22 cellular contexts compared by ENCODE assay signal in the genomic region with DNA sequence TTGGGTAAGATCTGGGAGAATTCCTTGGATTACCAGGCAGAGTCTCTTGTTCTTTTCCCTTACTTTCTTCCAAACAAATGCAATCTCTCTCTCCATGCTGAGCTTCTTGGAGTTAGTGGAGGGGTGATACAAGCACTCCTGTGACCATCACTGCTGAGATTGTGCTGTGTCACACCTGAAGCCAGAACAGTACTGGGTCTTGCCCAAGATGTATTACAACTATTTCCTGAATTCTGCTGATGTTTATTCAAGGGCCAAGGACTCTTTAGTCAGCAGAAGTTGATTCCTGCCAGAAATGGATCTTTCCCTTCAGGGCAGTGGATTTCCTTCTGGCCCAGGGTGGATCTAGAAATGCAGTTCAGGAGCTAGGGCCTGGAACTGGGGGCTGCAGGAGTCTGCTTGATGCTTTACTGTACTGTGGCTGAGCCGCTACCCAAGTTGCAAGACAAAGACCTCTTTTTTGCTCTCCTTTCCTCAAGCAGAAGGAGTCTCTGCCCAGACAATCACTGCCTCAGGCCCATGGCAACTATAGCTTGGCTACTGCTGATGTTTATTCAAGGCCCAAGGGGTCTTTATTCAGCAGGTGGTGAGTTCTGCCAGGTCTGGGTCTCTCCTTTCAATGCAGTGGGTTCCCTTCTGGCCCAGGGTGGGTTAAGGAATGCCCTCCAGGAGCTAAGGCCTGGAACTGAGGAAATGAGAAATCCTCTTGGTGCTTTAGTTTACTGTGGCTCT.
"Had no signal": no experiment of that assay in that cellular context is flagged by ENCODE, and none has a peak within 500 bp of the region (broad histone marks: within the 10 kb centered on the region; RNA-seq: fewer than 3 reads in every experiment).

No MANE protein-coding gene starts in this region.

- H3K27me3 ChIP-seq: brain microvascular endothelial cell, esophagus squamous epithelium, tibial artery, vagina had no signal

- DNase-seq: activated CD4-positive, alpha-beta T cell treated with anti-CD3 and anti-CD28 coated beads, Interleukin-2, amount 10 ng/mL, durations not matched to agents 24 days and 14 days; activated CD8-positive, alpha-beta T cell treated with anti-CD3 and anti-CD28 coated beads for 36 hours; activated naive CD4-positive, alpha-beta T cell treated with Interleukin-2 at 50 U/mL for 16 hours; activated naive CD8-positive, alpha-beta T cell treated with anti-CD3 and anti-CD28 coated beads, Interleukin-2, amount 10 ng/mL, durations not matched to agents 7 days and 5 days; activated T-cell treated with anti-CD3 and anti-CD28 coated beads, Interleukin-2, amount 50 U/mL, for 24 hours; brain microvascular endothelial cell; cortex of kidney; effector CD4-positive, alpha-beta T cell; esophagus squamous epithelium; hippocampal formation; islet precursor cell; left colon; midbrain; occipital lobe; posterior cingulate gyrus; stimulated activated CD8-positive, alpha-beta memory T cell treated with anti-CD3 and anti-CD28 coated beads, Interleukin-4, amount 100 ng/mL, for 48 hours; stimulated activated naive CD4-positive, alpha-beta T cell; T-cell; T-helper 9 cell; tibial artery had no signal

- H3K4me1 ChIP-seq: esophagus squamous epithelium, tibial artery, vagina had no signal

- H3K36me3 ChIP-seq: brain microvascular endothelial cell, esophagus squamous epithelium, tibial artery, vagina had no signal

- H3K27ac ChIP-seq: brain microvascular endothelial cell, esophagus squamous epithelium, tibial artery, vagina had no signal

- H3K9me3 ChIP-seq: esophagus squamous epithelium, vagina had no signal

- H3K4me3 ChIP-seq: esophagus squamous epithelium, lung, tibial artery, vagina had no signal

- ATAC-seq: activated CD8-positive, alpha-beta T cell treated with anti-CD3 and anti-CD28 coated beads for 36 hours; left colon; T-cell had no signal
